30 cellular contexts compared by ENCODE assay signal in genomic region chr15:41350057-41350717, GRCh38.
"Had no signal": no experiment of that assay in that cellular context is flagged by ENCODE, and none has a peak within 500 bp of the region (broad histone marks: within the 10 kb centered on the region; RNA-seq: fewer than 3 reads in every experiment).

No MANE protein-coding gene starts in this region.

- ATAC-seq: activated CD4-positive, CD25-positive, alpha-beta regulatory T cell treated with anti-CD3 and anti-CD28 coated beads, Interleukin-2, amount 50 U/mL, for 24 hours; left colon; naive thymus-derived CD4-positive, alpha-beta T cell; right cardiac atrium had no signal

- H3K4me3 ChIP-seq: colonic mucosa, dorsolateral prefrontal cortex, testis, transverse colon had no signal

- H3K27ac ChIP-seq: colonic mucosa, dorsolateral prefrontal cortex, parathyroid adenoma, transverse colon, WERI-Rb-1 had no signal

- H2AFZ ChIP-seq: parathyroid adenoma had no signal

- H3K9ac ChIP-seq: parathyroid adenoma had no signal

- H3K36me3 ChIP-seq: colonic mucosa, transverse colon had no signal

- H3K4me1 ChIP-seq: colonic mucosa, parathyroid adenoma, testis, transverse colon had no signal

- H3K27me3 ChIP-seq: colonic mucosa, dorsolateral prefrontal cortex, testis, transverse colon had no signal

- FAIRE-seq: bronchial epithelial cell, kidney had no signal

- H3K9me3 ChIP-seq: colonic mucosa, testis, transverse colon had no signal

- DNase-seq: activated CD4-positive, alpha-beta T cell treated with anti-CD3 and anti-CD28 coated beads for 48 hours; activated CD4-positive, alpha-beta T cell treated with anti-CD3 and anti-CD28 coated beads, Interleukin-2, amount 50 U/mL, for 48 hours; activated CD8-positive, alpha-beta memory T cell treated with anti-CD3 and anti-CD28 coated beads, Interleukin-2, amount 50 U/mL, for 4 hours; activated effector memory CD4-positive, alpha-beta T cell treated with anti-CD3 and anti-CD28 coated beads, Interleukin-2, amount 50 U/mL, for 16 hours; activated naive CD4-positive, alpha-beta T cell treated with anti-CD3 and anti-CD28 coated beads, Interleukin-2, amount 10 ng/mL, durations not matched to agents 7 days and 5 days; activated naive CD8-positive, alpha-beta T cell treated with anti-CD3 and anti-CD28 coated beads, Interleukin-2, amount 10 ng/mL, durations not matched to agents 7 days and 5 days; activated T-cell treated with anti-CD3 and anti-CD28 coated beads, Interleukin-2, amount 50 U/mL, for 1 hour; amygdala; cerebellar nuclear complex; colonic mucosa; dorsolateral prefrontal cortex; effector memory CD4-positive, alpha-beta T cell; erythroblast; head of caudate nucleus; hypothalamus; immature natural killer cell; kidney; left colon; midbrain; naive thymus-derived CD4-positive, alpha-beta T cell; right cardiac atrium; stimulated activated CD4-positive, alpha-beta T cell treated with anti-CD3 and anti-CD28 coated beads, Interleukin-2, amount 100 ng/mL, for 48 hours; stimulated activated naive CD4-positive, alpha-beta T cell treated with Interleukin-2 at 50 U/mL for 16 hours; T1000; testis; transverse colon; WERI-Rb-1 had no signal

- H3K79me2 ChIP-seq: parathyroid adenoma had no signal
